Comparison of ENCODE assay signal across 8 cellular contexts in the genomic region with DNA sequence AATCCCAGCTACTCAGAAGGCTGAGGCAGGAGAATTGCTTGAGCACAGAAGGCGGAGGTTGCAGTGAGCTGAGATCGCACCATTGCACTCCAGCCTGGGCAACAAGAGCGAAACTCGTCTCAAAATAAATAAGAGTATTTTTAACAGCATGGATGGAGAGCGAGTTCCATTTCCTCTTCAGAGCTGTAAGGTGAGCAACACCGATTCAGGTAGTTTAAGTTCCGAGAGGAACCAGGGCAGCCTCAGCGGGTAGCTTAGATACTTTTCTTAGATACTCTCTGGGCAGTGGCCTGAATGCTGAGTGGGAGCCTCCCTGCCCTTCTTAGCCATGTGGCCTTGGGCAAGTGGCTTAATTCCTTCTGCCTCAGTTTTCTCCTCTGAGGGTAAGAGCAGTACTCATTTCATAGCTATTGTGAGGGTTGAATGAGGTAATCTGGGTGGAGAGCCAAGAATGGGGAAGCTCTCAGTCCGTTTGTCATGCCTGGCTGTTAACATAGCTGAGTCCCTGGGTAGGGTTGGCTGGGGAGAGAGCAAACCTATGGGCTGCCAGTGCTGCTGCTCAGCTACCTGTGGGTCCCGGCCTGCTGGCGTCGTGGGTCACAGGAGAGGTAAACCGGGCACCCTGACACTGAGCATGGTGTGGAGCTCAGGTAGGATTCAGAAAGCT. TPM values are rescaled to one million over a fixed set of nuclear protein-coding genes. Genes with fewer than 3 reads are reported as not detected.
DNase-seq lines count a peak whose midpoint lies in the region; ATAC-seq, FAIRE-seq and TF ChIP-seq lines count a peak whose summit lies in the region.

No MANE protein-coding gene starts in this region.

- ATAC-seq in HG02885 (IDR thresholded peaks at IDR 0.05; ENCODE audit: poor library complexity, unreplicated experiment) (peak; percentile 23), HG03039 (IDR thresholded peaks at IDR 0.05; ENCODE audit: unreplicated experiment) (no peak), GM21825 (IDR thresholded peaks at IDR 0.05; ENCODE audit: unreplicated experiment) (no peak)

- H3K9me3 ChIP-seq in adipocyte (ENCODE audit: control insufficient read depth, low read length): no peaks in the 10 kb centered on the region
- no peaks in the 10 kb centered on the region for H3K9me3 ChIP-seq in keratinocyte (ENCODE audit: control insufficient read depth, low read depth, low read length)

- dilution Hi-C loops in keratinocyte (cut with MboI; ENCODE audit: extremely low pct_ligation_motif_present, low sequenced_read_pairs): no loop called here

- no peak overlapping the region for H2AFZ ChIP-seq in keratinocyte (ENCODE audit: control insufficient read depth, low read length)

- H3K4me1 ChIP-seq in adipocyte (ENCODE audit: control insufficient read depth, insufficient read depth, low read length) (peaks cover 34% of the 10 kb centered on the region), keratinocyte (ENCODE audit: control insufficient read depth, extremely low read depth, insufficient read depth, low read length) (peaks cover 16% of the 10 kb centered on the region)

- H3K9ac ChIP-seq in adipocyte (ENCODE audit: low read length) (no peak overlapping the region), keratinocyte (ENCODE audit: control insufficient read depth, extremely low read depth, insufficient read depth, low read length) (no peak overlapping the region)

- peak; percentile 82 for DNase-seq in AG20443 (ENCODE audit: low spot score)
- peak; percentile 68 for DNase-seq in adipocyte (ENCODE audit: low read depth)
- no peak for DNase-seq in keratinocyte (ENCODE audit: low read depth, low spot score)
- no peak for DNase-seq in putamen (ENCODE audit: low spot score)
- DNase-seq in GOT3 (lab: John Stamatoyannopoulos, UW): no peak

- H3K4me3 ChIP-seq in adipocyte (ENCODE audit: low read length): no peak overlapping the region
- H3K4me3 ChIP-seq in keratinocyte (ENCODE audit: control insufficient read depth in 2 of 3, extremely low read depth in 1 of 3, insufficient read depth in 2 of 3, low read depth in 1 of 3, low read length in 3 of 3): no peak overlapping the region

- no peaks in the 10 kb centered on the region for H4K20me1 ChIP-seq in keratinocyte (ENCODE audit: control insufficient read depth, extremely low read depth, insufficient read depth, low read length)

- no peak for TF ChIP-seq CTCF in keratinocyte (optimal IDR thresholded peaks at IDR 0.05 in 1 of 3, IDR thresholded peaks at IDR 0.05 in 1 of 3, conservative IDR thresholded peaks at IDR 0.05 in 1 of 3; ENCODE audit: extremely low read depth in 1 of 3, insufficient read depth in 2 of 3, low read length in 3 of 3)

- FAIRE-seq in keratinocyte (lab: Jason Lieb, UNC): peak; percentile 69

- H3K9me1 ChIP-seq in keratinocyte (ENCODE audit: control insufficient read depth, extremely low read depth, insufficient read depth, low read length): no peaks in the 10 kb centered on the region

- H3K36me3 ChIP-seq in adipocyte (ENCODE audit: control insufficient read depth, insufficient read depth, low read length, severe bottlenecking): no peaks in the 10 kb centered on the region
- H3K36me3 ChIP-seq in keratinocyte (ENCODE audit: control insufficient read depth in 2 of 2, extremely low read depth in 1 of 2, insufficient read depth in 2 of 2, low read length in 2 of 2): no peaks in the 10 kb centered on the region

- H3K27ac ChIP-seq in keratinocyte (ENCODE audit: control insufficient read depth, insufficient read depth, low read length): no peak overlapping the region

- no peak overlapping the region for H3K4me2 ChIP-seq in keratinocyte (ENCODE audit: control insufficient read depth, extremely low read depth, insufficient read depth, low read depth, low read length)

- H3K27me3 ChIP-seq in adipocyte (replicated peaks; ENCODE audit: control insufficient read depth, insufficient read depth, low read length): no peaks in the 10 kb centered on the region
- H3K27me3 ChIP-seq in keratinocyte (ENCODE audit: control insufficient read depth, extremely low read depth, insufficient read depth, low read length): no peaks in the 10 kb centered on the region

- peaks cover 35% of the 10 kb centered on the region for H3K79me2 ChIP-seq in keratinocyte (ENCODE audit: control insufficient read depth, insufficient read depth, low read length)

RNA-seq across cellular contexts. Expression of a gene that starts 4.1 kb away (rescaled TPM):
- polyA plus RNA-seq in keratinocyte: 3.6 to 4.3 TPM (median 4.3 TPM) in 3 replicates
- polyA plus RNA-seq in keratinocyte (2011; ENCODE audit: low read depth): 12.7 TPM
- polyA plus RNA-seq in keratinocyte (2011; cell fraction: cytosol; rRNA removed): 3.5 and 3.7 TPM in 2 replicates
- 26.6 and 34.8 TPM in 2 replicates for polyA plus RNA-seq in keratinocyte (2011; cell fraction: nucleus; rRNA removed)
- polyA plus RNA-seq in keratinocyte (2012; ENCODE audit: low replicate concordance): 5.9 and 15.0 TPM in 2 replicates
- 9.9 to 26.6 TPM (median 21.3 TPM) in 3 replicates for polyA minus RNA-seq in keratinocyte
- 10.9 TPM for polyA minus RNA-seq in keratinocyte (2011; cell fraction: cytosol; rRNA and poly(A)+ RNA removed)
- polyA minus RNA-seq in keratinocyte (2011; cell fraction: nucleus; rRNA and poly(A)+ RNA removed): 32.7 and 44.0 TPM in 2 replicates

Comparison
In these comparisons a context has a peak if more than half of its experiments do, and no peak if none do; other contexts are left out.
1. DNase-seq: peak in AG20443 (single experiment) and adipocyte (single experiment); none in keratinocyte (single experiment), putamen (single experiment) and GOT3 (single experiment).